Comparison of ENCODE assay signal across 1 cellular context in genomic region chr2:25376750-25377621, GRCh38.
TF ChIP-seq lines count a peak whose summit lies in the region.

No MANE protein-coding gene starts in this region.

TF ChIP-seq in GM12878, 131 proteins besides CTCF, POLR2A, EP300 and RAD21 (continued from another document and continues in another):
- peak; percentile 40; the same call in 1 of the 2 replicates for TF ChIP-seq REST (IDR thresholded peaks at IDR 0.05; ENCODE audit: low read depth, low read length)
- no peak for TF ChIP-seq STAT3 (IDR thresholded peaks at IDR 0.05; ENCODE audit: low read depth, low read length)
- no peak for TF ChIP-seq HDAC6 (IDR thresholded peaks at IDR 0.05; ENCODE audit: unreplicated experiment)
- no peak for TF ChIP-seq PAX8 (IDR thresholded peaks at IDR 0.05)
- peak; percentile 89 for TF ChIP-seq MAX (IDR thresholded peaks at IDR 0.05; ENCODE audit: low read depth, low read length)
- TF ChIP-seq MYC (IDR thresholded peaks at IDR 0.05; ENCODE audit: insufficient read depth, insufficient read length, insufficient replicate concordance, low read length, severe bottlenecking), result no peak
- no peak for TF ChIP-seq ZBED1 (IDR thresholded peaks at IDR 0.05; ENCODE audit: borderline replicate concordance)
- TF ChIP-seq SREBF2 (IDR thresholded peaks at IDR 0.05; ENCODE audit: low read length), result no peak
- TF ChIP-seq TCF7 (IDR thresholded peaks at IDR 0.05; ENCODE audit: borderline replicate concordance), result no peak
- TF ChIP-seq YY1 (IDR thresholded peaks at IDR 0.05; ENCODE audit: low read depth, low read length), result peak; percentile 83
- peak; percentile 78 for TF ChIP-seq TCF12 (IDR thresholded peaks at IDR 0.05; ENCODE audit: low read depth, low read length)
- TF ChIP-seq GABPA (IDR thresholded peaks at IDR 0.05; ENCODE audit: low read depth), result no peak
- TF ChIP-seq DPF2 (IDR thresholded peaks at IDR 0.05), result peak; percentile 91
- TF ChIP-seq CREM (IDR thresholded peaks at IDR 0.05; ENCODE audit: low read depth), result peak; percentile 59; the same call in 1 of the 2 replicates
- peak; percentile 90 for TF ChIP-seq ESRRA (IDR thresholded peaks at IDR 0.05; ENCODE audit: low read length)
- TF ChIP-seq PKNOX1 (IDR thresholded peaks at IDR 0.05), result no peak; the same call in 1 of the 2 replicates
- peak; percentile 1 for TF ChIP-seq GATAD2B (conservative IDR thresholded peaks at IDR 0.05; ENCODE audit: low read depth)
- TF ChIP-seq EED (IDR thresholded peaks at IDR 0.05; ENCODE audit: low read depth), result peak; percentile 74; the same call in 1 of the 2 replicates
- TF ChIP-seq IKZF2 (IDR thresholded peaks at IDR 0.05), result peak; percentile 88 to 90; a peak in 3 of 4 replicates
- TF ChIP-seq RB1 (IDR thresholded peaks at IDR 0.05; ENCODE audit: borderline replicate concordance), result peak; percentile 84; the same call in 1 of the 2 replicates
- no peak for TF ChIP-seq IRF4 (IDR thresholded peaks at IDR 0.05; ENCODE audit: low read depth, low read length)
- TF ChIP-seq ATF3 (IDR thresholded peaks at IDR 0.05; ENCODE audit: borderline replicate concordance, extremely low read depth, low read depth, low read length), result peak; percentile 61; the same call in 1 of the 2 replicates
- TF ChIP-seq CEBPB (IDR thresholded peaks at IDR 0.05; ENCODE audit: borderline replicate concordance in 1 of 2, low read depth in 2 of 2, low read length in 2 of 2), result no peak; a peak in 1 of 4 replicates
- no peak for TF ChIP-seq PBX3 (IDR thresholded peaks at IDR 0.05; ENCODE audit: insufficient replicate concordance, low read depth, low read length)
- TF ChIP-seq KDM1A (IDR thresholded peaks at IDR 0.05; ENCODE audit: borderline replicate concordance), result no peak
- no peak; the same call in 1 of the 2 replicates for TF ChIP-seq ATF2 (IDR thresholded peaks at IDR 0.05; ENCODE audit: low read length)
- TF ChIP-seq SUZ12 (IDR thresholded peaks at IDR 0.05; ENCODE audit: unreplicated experiment), result no peak
- TF ChIP-seq FOS (IDR thresholded peaks at IDR 0.05; ENCODE audit: borderline replicate concordance, extremely low read depth, insufficient read length), result no peak
- no peak for TF ChIP-seq ZZZ3 (IDR thresholded peaks at IDR 0.05; ENCODE audit: control insufficient read depth, insufficient read length, low read depth)
- TF ChIP-seq ZNF217 (IDR thresholded peaks at IDR 0.05), result peak; percentile 76
- TF ChIP-seq HDAC2 (IDR thresholded peaks at IDR 0.05), result no peak
- TF ChIP-seq NFXL1 (IDR thresholded peaks at IDR 0.05; ENCODE audit: borderline replicate concordance), result no peak
- TF ChIP-seq IRF5 (IDR thresholded peaks at IDR 0.05; ENCODE audit: borderline replicate concordance), result no peak
- TF ChIP-seq E4F1 (IDR thresholded peaks at IDR 0.05; ENCODE audit: borderline replicate concordance, partially characterized antibody), result no peak
- TF ChIP-seq BCL11A (IDR thresholded peaks at IDR 0.05; ENCODE audit: low read depth, low read length), result peak; percentile 84
- TF ChIP-seq CBFB (IDR thresholded peaks at IDR 0.05; ENCODE audit: low read depth), result peak; percentile 69; the same call in 1 of the 2 replicates
- peak; percentile 94 for TF ChIP-seq NBN (IDR thresholded peaks at IDR 0.05)
- TF ChIP-seq CHD1 (IDR thresholded peaks at IDR 0.05; ENCODE audit: low read depth, low read length), result 0 out of 2 replicates have a peak, but pooled peaks have one; percentile 26
- peak; percentile 97 for TF ChIP-seq MEF2B (IDR thresholded peaks at IDR 0.05; ENCODE audit: partially characterized antibody, poor library complexity, severe bottlenecking)
- TF ChIP-seq ETV6 (conservative IDR thresholded peaks at IDR 0.05 in 1 of 2, IDR thresholded peaks at IDR 0.05 in 1 of 2; ENCODE audit: borderline replicate concordance in 1 of 2, low read depth in 1 of 2), result peak in 1 of 2 experiments; percentile 79; a peak in 2 of 4 replicates
- peak; percentile 76 for TF ChIP-seq RUNX3 (IDR thresholded peaks at IDR 0.05; ENCODE audit: low read length)
- TF ChIP-seq STAT1 (conservative IDR thresholded peaks at IDR 0.05), result no peak
- no peak for TF ChIP-seq BMI1 (IDR thresholded peaks at IDR 0.05; ENCODE audit: borderline replicate concordance)
- TF ChIP-seq SMC3 (IDR thresholded peaks at IDR 0.05; ENCODE audit: borderline replicate concordance, low read length), result peak; percentile 87
- no peak for TF ChIP-seq CHD4 (IDR thresholded peaks at IDR 0.05)
- no peak; a peak in 1 of 3 replicates for TF ChIP-seq EGR1 (IDR thresholded peaks at IDR 0.05; ENCODE audit: borderline replicate concordance in 1 of 2, low read depth in 2 of 2, low read length in 2 of 2)
- TF ChIP-seq NFYA (IDR thresholded peaks at IDR 0.05; ENCODE audit: borderline replicate concordance, low read depth, low read length), result no peak
- TF ChIP-seq BHLHE40 (IDR thresholded peaks at IDR 0.05; ENCODE audit: borderline replicate concordance in 1 of 2, low read depth in 2 of 2, low read length in 1 of 2), result peak; percentile 91 to 96
- peak; percentile 60; the same call in 1 of the 2 replicates for TF ChIP-seq POLR2AphosphoS5 (IDR thresholded peaks at IDR 0.05; ENCODE audit: low read length)
- peak; percentile 99 for TF ChIP-seq MEF2A (IDR thresholded peaks at IDR 0.05; ENCODE audit: insufficient read depth, low read depth, low read length)
- peak; percentile 70; the same call in 1 of the 2 replicates for TF ChIP-seq TCF3 (IDR thresholded peaks at IDR 0.05; ENCODE audit: borderline replicate concordance, insufficient read depth, low read depth, low read length)
- no peak for TF ChIP-seq BRCA1 (IDR thresholded peaks at IDR 0.05; ENCODE audit: low read depth, low read length)
- TF ChIP-seq ZNF687 (IDR thresholded peaks at IDR 0.05), result peak; percentile 99
- TF ChIP-seq SIX5 (IDR thresholded peaks at IDR 0.05; ENCODE audit: low read depth, low read length, severe bottlenecking), result no peak
- peak; percentile 95 for TF ChIP-seq SMARCA5 (IDR thresholded peaks at IDR 0.05)
